In the genomic region with DNA sequence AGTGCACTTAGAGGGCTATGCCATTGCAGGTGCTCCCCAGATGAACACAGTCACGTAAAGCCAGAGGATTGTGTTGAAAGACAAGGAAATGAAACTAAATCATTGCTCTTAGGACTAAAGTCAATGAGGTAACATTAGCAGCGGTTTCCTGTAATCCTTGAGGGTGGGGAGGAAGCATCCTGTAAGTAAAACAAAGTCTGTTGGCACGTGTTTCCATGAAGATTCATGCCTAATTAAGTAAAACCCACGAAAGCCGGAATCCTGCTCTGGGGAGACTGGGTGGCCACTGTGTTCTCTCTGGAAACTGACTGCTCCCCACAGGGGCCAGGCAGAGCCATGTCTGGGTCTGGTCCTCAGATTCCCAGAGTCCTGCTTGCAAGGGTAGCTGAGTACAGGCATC, we compare ENCODE assay signal across 8 cellular contexts. TPM values are rescaled to one million over a fixed set of nuclear protein-coding genes. Genes with fewer than 3 reads are reported as not detected.
A peak's percentile ranks its signal among the peaks of the same experiment; 100 is the strongest.
DNase-seq lines count a peak whose midpoint lies in the region; ATAC-seq and TF ChIP-seq lines count a peak whose summit lies in the region.
"Had no signal": no experiment of that assay in that cellular context is flagged by ENCODE, and none has a peak within 500 bp of the region (broad histone marks: within the 10 kb centered on the region; RNA-seq: fewer than 3 reads in every experiment).

No MANE protein-coding gene starts in this region.

- H3K27ac ChIP-seq in GM23248 = peak overlapping the region; percentile 46

- peaks cover 36% of the 10 kb centered on the region for H3K4me1 ChIP-seq in GM23248 (ENCODE audit: insufficient read depth)

- ATAC-seq in GM18505 (IDR thresholded peaks at IDR 0.05; ENCODE audit: unreplicated experiment) = peak; percentile 82
- ATAC-seq in memory B cell (ENCODE audit: low read depth) = peak; percentile 96
- no peak for ATAC-seq in HG02852 (IDR thresholded peaks at IDR 0.05; ENCODE audit: unreplicated experiment)
- no peak for ATAC-seq in HG03442 (IDR thresholded peaks at IDR 0.05; ENCODE audit: unreplicated experiment)

- H3K27me3 ChIP-seq in GM23248 (replicated peaks; ENCODE audit: insufficient read depth) = no peaks in the 10 kb centered on the region

- no peaks in the 10 kb centered on the region for H3K27me3 Mint-ChIP-seq in memory B cell

- no peak overlapping the region for H3K4me2 ChIP-seq in GM23248 (ENCODE audit: unreplicated experiment)

- no peaks in the 10 kb centered on the region for H3K9me3 ChIP-seq in GM23248 (ENCODE audit: low read depth)

- no peak overlapping the region for H3K27ac Mint-ChIP-seq in memory B cell
- H3K27ac Mint-ChIP-seq: activated naive CD4-positive, alpha-beta T cell treated with anti-CD3 and anti-CD28 coated beads, Interleukin-2, amount 50 U/mL, for 72 hours had no signal

- peaks cover 10% of the 10 kb centered on the region; the same call in 1 of the 2 replicates for H3F3A ChIP-seq in GM23248 (ENCODE audit: insufficient read depth)

- TF ChIP-seq POLR2A in GM18505 (IDR thresholded peaks at IDR 0.05; ENCODE audit: borderline replicate concordance, extremely low read depth, insufficient read depth, insufficient read length) = no peak

- no peaks in the 10 kb centered on the region for H3K79me2 ChIP-seq in GM23248 (ENCODE audit: insufficient read depth)

- H3K4me3 ChIP-seq in GM23248 = peak overlapping the region; percentile 28

- DNase-seq in GM23248 = peak; percentile 64
- DNase-seq in NOMO-1 treated with DMSO at 0.1 percent for 48 hours (lab: John Stamatoyannopoulos, UW; ENCODE audit: unreplicated experiment) = peak; percentile 85
- DNase-seq in memory B cell (ENCODE audit: low spot score in 2 of 2) = peak in 1 of 2 donors; percentile 22
- DNase-seq in putamen (ENCODE audit: low spot score) = no peak

- WGBS in GM23248 (ENCODE audit: low coverage in 1 of 2, low lambda C conversion rate in 2 of 2, missing lambda C conversion rate in 2 of 2), 2 experiments = 23 to 33% methylated on average over 5 of the region's 5 CpGs

- no peaks in the 10 kb centered on the region for H3K9me3 Mint-ChIP-seq in memory B cell
- H3K9me3 Mint-ChIP-seq: activated naive CD4-positive, alpha-beta T cell treated with anti-CD3 and anti-CD28 coated beads, Interleukin-2, amount 50 U/mL, for 72 hours had no signal

- H4K20me1 ChIP-seq in GM23248 (ENCODE audit: insufficient read depth) = no peaks in the 10 kb centered on the region

- H3K36me3 ChIP-seq in GM23248 (ENCODE audit: low read depth) = no peaks in the 10 kb centered on the region

- 0 out of 2 replicates have a peak overlapping the region, but pooled peaks have one; percentile 22 for H2AFZ ChIP-seq in GM23248

- in situ Hi-C loops in GM23248 (cut with MboI) = no loop called here

- H3K36me3 Mint-ChIP-seq in memory B cell = peaks cover 2% of the 10 kb centered on the region
- H3K36me3 Mint-ChIP-seq: activated naive CD4-positive, alpha-beta T cell treated with anti-CD3 and anti-CD28 coated beads, Interleukin-2, amount 50 U/mL, for 72 hours had no signal

- peaks cover 6% of the 10 kb centered on the region for H3K4me1 Mint-ChIP-seq in memory B cell

- H3K9me2 ChIP-seq in GM23248 (ENCODE audit: insufficient read depth) = no peaks in the 10 kb centered on the region

- H3K4me3 Mint-ChIP-seq in memory B cell = no peak overlapping the region

- peak overlapping the region; percentile 11; the same call in 1 of the 2 replicates for H3K9ac ChIP-seq in GM23248

RNA-seq across cellular contexts. Expression of a gene that starts 18.3 kb away (rescaled TPM):
- total RNA-seq in GM23248 (2014; rRNA removed; shearing (Covaris generic)) = 31.6 and 45.1 TPM in 2 replicates
- 24.9 and 27.7 TPM in 2 replicates for polyA plus RNA-seq in GM23248 (2016; fragmentation: Nextera tagmentation; extraction: Ambion mirVana)
- total RNA-seq: activated naive CD4-positive, alpha-beta T cell treated with anti-CD3 and anti-CD28 coated beads, Interleukin-2, amount 50 U/mL, for 72 hours had no signal

Comparison
In these comparisons a context has a peak if more than half of its experiments do, and no peak if none do; other contexts are left out.
1. ATAC-seq: peak in GM18505 (single experiment) and memory B cell (single experiment); none in HG02852 (single experiment) and HG03442 (single experiment).